In the genomic region with DNA sequence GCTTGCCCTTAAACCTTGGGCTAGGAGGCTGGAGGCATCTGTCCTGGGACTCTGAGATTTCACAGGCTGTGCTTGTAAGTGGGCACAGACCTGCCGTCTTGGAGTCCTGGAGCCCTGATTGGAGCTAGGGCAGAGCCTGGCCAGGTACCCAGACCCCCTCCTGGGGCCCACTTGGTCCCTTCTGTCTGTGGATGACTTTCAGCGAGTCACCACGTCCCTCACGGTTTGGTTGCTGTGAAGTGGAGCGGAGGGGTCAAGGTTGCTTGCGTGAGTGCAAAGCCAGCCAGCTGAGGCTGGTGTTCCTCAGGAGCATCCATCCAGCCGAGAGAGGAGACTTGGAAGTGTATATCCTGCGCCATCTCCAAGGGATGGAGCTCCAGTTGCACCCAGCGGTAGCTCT, we compare ENCODE assay signal across 12 cellular contexts. TPM values are rescaled to one million over a fixed set of nuclear protein-coding genes. Genes with fewer than 3 reads are reported as not detected.
"Had no signal": no experiment of that assay in that cellular context is flagged by ENCODE, and none has a peak within 500 bp of the region (broad histone marks: within the 10 kb centered on the region; RNA-seq: fewer than 3 reads in every experiment).

No MANE protein-coding gene starts in this region.

RNA-seq across cellular contexts. Expression of gene KCNJ12, which starts 55.1 kb away (rescaled TPM):
- total RNA-seq: activated CD4-positive, alpha-beta memory T cell treated with anti-CD3 and anti-CD28 coated beads, Interleukin-2, amount 10 ng/mL, durations not matched to agents 7 days and 5 days; activated CD4-positive, alpha-beta T cell treated with anti-CD3 and anti-CD28 coated beads for 36 hours; activated CD4-positive, alpha-beta T cell treated with anti-CD3 and anti-CD28 coated beads, Interleukin-2, amount 10 ng/mL, durations not matched to agents 7 days and 5 days; activated CD8-positive, alpha-beta memory T cell treated with anti-CD3 and anti-CD28 coated beads, Interleukin-2, amount 10 ng/mL, durations not matched to agents 7 days and 5 days; activated CD8-positive, alpha-beta T cell treated with anti-CD3 and anti-CD28 coated beads, Interleukin-2, amount 10 ng/mL, durations not matched to agents 7 days and 5 days; activated naive CD4-positive, alpha-beta T cell treated with anti-CD3 and anti-CD28 coated beads for 36 hours; activated naive CD4-positive, alpha-beta T cell treated with anti-CD3 and anti-CD28 coated beads, Interleukin-2, amount 50 U/mL, for 72 hours; activated naive CD8-positive, alpha-beta T cell treated with anti-CD3 and anti-CD28 coated beads for 36 hours; activated T-cell treated with anti-CD3 and anti-CD28 coated beads, Interleukin-2, amount 50 U/mL, for 72 hours; activated T-helper 1 cell treated with anti-CD3 and anti-CD28 coated beads, Interleukin-12 subunit alpha, Interleukin-12 subunit beta, Interleukin-2, Interleukin-4 antibody, amounts not matched to agents 30 ng/mL and 10 ng/mL and 1 ng/mL, durations not matched to agents 14 hours and 24 hours and 36 hours; T-helper 1 cell treated with Interleukin-12 subunit alpha and Interleukin-12 subunit beta and Interleukin-4 antibody, amounts not matched to agents 30 ng/mL and 1 ng/mL, for 36 hours; T-helper 2 cell treated with Interferon-gamma antibody and Interleukin-4, amounts not matched to agents 100 ng/mL and 5 ng/mL, for 36 hours had no signal
